In the genomic region with DNA sequence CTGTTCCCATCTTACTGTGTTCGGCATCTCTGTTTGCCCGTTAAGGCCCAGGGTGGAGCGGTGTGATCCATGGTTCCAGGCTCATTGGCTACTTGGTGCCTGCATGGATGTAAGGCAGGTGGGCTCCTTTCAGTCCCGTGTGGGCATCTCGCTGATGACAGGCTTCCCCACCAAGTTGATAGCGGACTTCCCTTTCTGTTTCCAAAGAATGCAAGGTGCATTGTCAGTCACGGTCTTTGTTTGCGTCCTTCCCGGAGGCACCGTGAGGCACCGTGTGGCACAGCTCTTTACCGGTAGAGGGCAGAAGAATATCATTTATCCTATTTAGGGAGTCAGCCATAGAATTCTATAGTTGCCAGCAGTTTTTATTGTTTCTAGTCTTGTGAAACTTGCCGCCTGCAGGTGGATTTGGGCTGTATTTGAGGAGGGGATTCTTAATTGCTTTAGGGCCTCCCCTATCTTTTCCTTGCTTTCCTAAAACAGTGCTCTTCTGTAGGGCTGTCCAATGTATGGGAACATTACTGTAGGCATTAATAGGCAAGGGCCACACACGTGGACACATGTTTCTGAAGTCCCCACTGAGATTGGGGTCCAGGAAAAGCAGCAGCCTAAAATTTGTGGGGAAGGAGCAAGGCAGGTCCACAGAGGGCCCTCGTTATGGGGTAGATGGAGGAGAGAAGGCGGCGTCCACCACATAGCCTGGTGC, we compare ENCODE assay signal across 8 cellular contexts.
A peak's percentile ranks its signal among the peaks of the same experiment; 100 is the strongest.
DNase-seq lines count a peak whose midpoint lies in the region; ATAC-seq and TF ChIP-seq lines count a peak whose summit lies in the region.

No MANE protein-coding gene starts in this region.

- peak overlapping the region; percentile 40 for H3K4me3 Mint-ChIP-seq in CD4-positive, alpha-beta T cell
- H3K4me3 Mint-ChIP-seq in activated naive CD4-positive, alpha-beta T cell treated with anti-CD3 and anti-CD28 coated beads, Interleukin-2, amount 10 ng/mL, durations not matched to agents 7 days and 5 days, result no peak overlapping the region

- peak in 8 of 10 experiments; percentile 16 to 47 (median 24) for DNase-seq in CD4-positive, alpha-beta T cell
- DNase-seq in GM19240 (ENCODE audit: insufficient read length, low spot score) (peak; percentile 16), OCI-M1 (lab: John Stamatoyannopoulos, UW) (peak; percentile 80), glomerular visceral epithelial cell (ENCODE audit: extremely low spot score) (peak; percentile 13), pons (ENCODE audit: low spot score) (peak; percentile 75), mesenteric fat pad (ENCODE audit: low spot score) (no peak)
- peak; percentile 62 for DNase-seq in activated naive CD4-positive, alpha-beta T cell treated with anti-CD3 and anti-CD28 coated beads, Interleukin-2, amount 10 ng/mL, durations not matched to agents 7 days and 5 days

- H3K4me1 Mint-ChIP-seq in CD4-positive, alpha-beta T cell (ENCODE audit: low read depth), result peaks cover 64% of the 10 kb centered on the region
- H3K4me1 Mint-ChIP-seq in activated naive CD4-positive, alpha-beta T cell treated with anti-CD3 and anti-CD28 coated beads, Interleukin-2, amount 10 ng/mL, durations not matched to agents 7 days and 5 days, result peaks cover 61% of the 10 kb centered on the region

- H3K27me3 Mint-ChIP-seq in CD4-positive, alpha-beta T cell, result no peaks in the 10 kb centered on the region
- no peaks in the 10 kb centered on the region for H3K27me3 Mint-ChIP-seq in activated naive CD4-positive, alpha-beta T cell treated with anti-CD3 and anti-CD28 coated beads, Interleukin-2, amount 10 ng/mL, durations not matched to agents 7 days and 5 days

- no peaks in the 10 kb centered on the region for H3K27me3 ChIP-seq in CD4-positive, alpha-beta T cell (ENCODE audit: control insufficient read depth, insufficient read depth, low read length)

- H3K36me3 Mint-ChIP-seq in CD4-positive, alpha-beta T cell (ENCODE audit: low read depth), result peaks cover 20% of the 10 kb centered on the region
- peaks cover 49% of the 10 kb centered on the region for H3K36me3 Mint-ChIP-seq in activated naive CD4-positive, alpha-beta T cell treated with anti-CD3 and anti-CD28 coated beads, Interleukin-2, amount 10 ng/mL, durations not matched to agents 7 days and 5 days

- no peaks in the 10 kb centered on the region for H3K9me3 ChIP-seq in CD4-positive, alpha-beta T cell (ENCODE audit: control insufficient read depth, low read length)

- no peak overlapping the region for H3K27ac ChIP-seq in CD4-positive, alpha-beta T cell (ENCODE audit: low read depth, low read length)

- POLR2A ChIA-PET in CD4-positive, alpha-beta T cell (lab: Charles Lee), result no interaction called here

- H3K9me3 Mint-ChIP-seq in CD4-positive, alpha-beta T cell, result no peaks in the 10 kb centered on the region
- peaks cover 8% of the 10 kb centered on the region for H3K9me3 Mint-ChIP-seq in activated naive CD4-positive, alpha-beta T cell treated with anti-CD3 and anti-CD28 coated beads, Interleukin-2, amount 10 ng/mL, durations not matched to agents 7 days and 5 days

- peak; percentile 51 for TF ChIP-seq CTCF in CD4-positive, alpha-beta T cell (IDR thresholded peaks at IDR 0.05)

- peak; percentile 52 for ATAC-seq in CD4-positive, alpha-beta T cell (ENCODE audit: poor library complexity)
- ATAC-seq in HG03432 (IDR thresholded peaks at IDR 0.05; ENCODE audit: unreplicated experiment), result peak; percentile 73

- CTCF ChIA-PET in CD4-positive, alpha-beta T cell (lab: Charles Lee), result interaction anchor here (1.4 kb wide), 1 partner anchor 617 kb away, joined by 4 read pairs; no protein-coding TSS in a partner anchor
- CTCF ChIA-PET in activated naive CD4-positive, alpha-beta T cell treated with anti-CD3 and anti-CD28 coated beads, Interleukin-2, amount 10 ng/mL, durations not matched to agents 7 days and 5 days (lab: Charles Lee), result interaction anchor here (0.8 to 4.3 kb wide), 11 partner anchors 13 to 700 kb away, joined by 3 to 26 read pairs (median 4); no protein-coding TSS in a partner anchor

- intact Hi-C loops in CD4-positive, alpha-beta T cell (cut with DNase I, micrococcal nuclease), result loop anchor here (5.0 kb wide), 2 partner anchors 130 to 615 kb away; no protein-coding TSS in a partner anchor

- H3K27ac Mint-ChIP-seq in CD4-positive, alpha-beta T cell, result peak overlapping the region; percentile 63
- peak overlapping the region; percentile 78 for H3K27ac Mint-ChIP-seq in activated naive CD4-positive, alpha-beta T cell treated with anti-CD3 and anti-CD28 coated beads, Interleukin-2, amount 10 ng/mL, durations not matched to agents 7 days and 5 days
